ENCODE assay signal across 1 cellular context in genomic region chr3:55572816-55573215, GRCh38.
TF ChIP-seq lines count a peak whose summit lies in the region.

No MANE protein-coding gene starts in this region.

TF ChIP-seq in GM23338, 12 proteins besides CTCF, POLR2A, EP300 and RAD21 (continued from another document):
- TF ChIP-seq ZNF462 (CRISPR knock-in tag; IDR thresholded peaks at IDR 0.05) = no peak
- TF ChIP-seq NANOG (IDR thresholded peaks at IDR 0.05; ENCODE audit: borderline replicate concordance) = no peak
- no peak for TF ChIP-seq ETS1 (IDR thresholded peaks at IDR 0.05)
- no peak for TF ChIP-seq JUNB (IDR thresholded peaks at IDR 0.05; ENCODE audit: unreplicated experiment)
- no peak for TF ChIP-seq STAT1 (IDR thresholded peaks at IDR 0.05; ENCODE audit: unreplicated experiment)
- no peak for TF ChIP-seq ZNF114 (CRISPR knock-in tag; IDR thresholded peaks at IDR 0.05)
- no peak for TF ChIP-seq REST (IDR thresholded peaks at IDR 0.05; ENCODE audit: unreplicated experiment)
- TF ChIP-seq ZNF331 (CRISPR knock-in tag; IDR thresholded peaks at IDR 0.05; ENCODE audit: low read depth) = no peak
- TF ChIP-seq POLR2AphosphoS5 (IDR thresholded peaks at IDR 0.05; ENCODE audit: low read depth) = no peak
- no peak for TF ChIP-seq EZH2phosphoT487 (IDR thresholded peaks at IDR 0.05; ENCODE audit: unreplicated experiment)
